ENCODE assay signal across 8 cellular contexts in genomic region chr1:40438391-40439015, GRCh38. TPM values are rescaled to one million over a fixed set of nuclear protein-coding genes. Genes with fewer than 3 reads are reported as not detected.
DNase-seq lines count a peak whose midpoint lies in the region; ATAC-seq and TF ChIP-seq lines count a peak whose summit lies in the region.

No MANE protein-coding gene starts in this region.

- no peak overlapping the region for H3K27ac ChIP-seq in AG04450 (ENCODE audit: low read depth, low read length)
- no peak overlapping the region for H3K27ac ChIP-seq in suprapubic skin

- H3K27me3 ChIP-seq in AG04450 (ENCODE audit: control insufficient read depth, insufficient read depth, low read length) (no peaks in the 10 kb centered on the region), suprapubic skin (no peaks in the 10 kb centered on the region)

- peak; percentile 54 for ATAC-seq in mucosa of descending colon
- no peak for ATAC-seq in HG02884 (IDR thresholded peaks at IDR 0.05; ENCODE audit: unreplicated experiment)

- no peak for TF ChIP-seq POLR2A in suprapubic skin (IDR thresholded peaks at IDR 0.05)

- no peak for TF ChIP-seq EP300 in suprapubic skin (IDR thresholded peaks at IDR 0.05)

- CTCF ChIA-PET in AG04450 (lab: Charles Lee) = interaction anchor here (0.6 to 4.4 kb wide), 21 partner anchors 9 to 855 kb away, joined by 3 to 32 read pairs (median 3); no protein-coding TSS in a partner anchor

- POLR2A ChIA-PET in AG04450 (lab: Yijun Ruan, JAX) = interaction anchor here (0.6 kb wide), 1 partner anchor 12 kb away, joined by 3 read pairs; the partner anchor contains the start of gene ZFP69B

- TF ChIP-seq CTCF in AG04450 (IDR thresholded peaks at IDR 0.05; ENCODE audit: low read depth, low read length) (peak; percentile 56), choroid plexus epithelial cell (conservative IDR thresholded peaks at IDR 0.05; ENCODE audit: low read depth, low read length) (peak; percentile 79), mucosa of descending colon (IDR thresholded peaks at IDR 0.05) (peak; percentile 48), suprapubic skin (IDR thresholded peaks at IDR 0.05) (peak in 1 of 2 donors; percentile 54)

- H3K4me3 ChIP-seq in AG04450 (ENCODE audit: low read depth, low read length) (no peak overlapping the region), choroid plexus epithelial cell (ENCODE audit: low read depth, low read length) (no peak overlapping the region), mucosa of descending colon (no peak overlapping the region), suprapubic skin (no peak overlapping the region)

- H3K36me3 ChIP-seq in mucosa of descending colon (ENCODE audit: low read depth) (no peaks in the 10 kb centered on the region), suprapubic skin (no peaks in the 10 kb centered on the region)

- H3K9me3 ChIP-seq in AG04450 (ENCODE audit: control insufficient read depth, insufficient read depth, low read length) = no peaks in the 10 kb centered on the region
- H3K9me3 ChIP-seq in mucosa of descending colon = no peaks in the 10 kb centered on the region
- H3K9me3 ChIP-seq in suprapubic skin = no peaks in the 10 kb centered on the region

- 67% methylated on average over 3 of the region's 3 CpGs for WGBS in suprapubic skin

- DNase-seq in AG04450 (ENCODE audit: low read depth, low spot score) = no peak
- DNase-seq in EH (ENCODE audit: low read depth) = peak; percentile 39
- DNase-seq in NCI-H82 (lab: John Stamatoyannopoulos, UW) = peak; percentile 58
- DNase-seq in choroid plexus epithelial cell (ENCODE audit: low read depth) = peak; percentile 61
- DNase-seq in mucosa of descending colon = peak in 1 of 3 donors; percentile 39
- no peak for DNase-seq in suprapubic skin (ENCODE audit: low spot score in 2 of 2)
- DNase-seq in cerebellum (ENCODE audit: low spot score) = no peak

- intact Hi-C loops in mucosa of descending colon (cut with DNase I, micrococcal nuclease) = no loop called here

- H3K4me1 ChIP-seq in mucosa of descending colon (ENCODE audit: low read depth) (no peaks in the 10 kb centered on the region), suprapubic skin (no peaks in the 10 kb centered on the region)

RNA-seq across cellular contexts. Expression of gene ZFP69B, which starts 11.8 kb away (rescaled TPM):
- polyA plus RNA-seq in AG04450 (2011; rRNA removed) = 4.4 and 5.9 TPM in 2 replicates
- polyA minus RNA-seq in AG04450 (2011; rRNA and poly(A)+ RNA removed) = 5.9 and 6.1 TPM in 2 replicates
- total RNA-seq in mucosa of descending colon (1 to 10 TPM; 1.4 to 2.1 (median 2.1) TPM), suprapubic skin (1 to 10 TPM in 1 of 4 donors, under 1 TPM in 3; 0.55 to 1.1 (median 0.74) TPM), cerebellum (16.3 TPM)

RNA-seq across cellular contexts. Expression of gene ZFP69, which starts 38.6 kb away (rescaled TPM):
- polyA plus RNA-seq in AG04450 (2011; rRNA removed) = 1.8 and 3.1 TPM in 2 replicates
- polyA minus RNA-seq in AG04450 (2011; rRNA and poly(A)+ RNA removed) = 1.0 and 1.4 TPM in 2 replicates
- total RNA-seq in mucosa of descending colon = 1 to 10 TPM; 2.7 to 4.6 (median 2.8) TPM
- 1 to 10 TPM; 1.4 to 2.7 (median 1.7) TPM for total RNA-seq in suprapubic skin
- total RNA-seq in cerebellum = 10.5 TPM

Comparison
In these comparisons a context has a peak if more than half of its experiments do, and no peak if none do; other contexts are left out.
1. DNase-seq: peak in EH (single experiment), NCI-H82 (single experiment) and choroid plexus epithelial cell (single experiment); none in AG04450 (single experiment), suprapubic skin (0 of 2) and cerebellum (single experiment).